Comparison of ENCODE assay signal across 17 cellular contexts in the genomic region with DNA sequence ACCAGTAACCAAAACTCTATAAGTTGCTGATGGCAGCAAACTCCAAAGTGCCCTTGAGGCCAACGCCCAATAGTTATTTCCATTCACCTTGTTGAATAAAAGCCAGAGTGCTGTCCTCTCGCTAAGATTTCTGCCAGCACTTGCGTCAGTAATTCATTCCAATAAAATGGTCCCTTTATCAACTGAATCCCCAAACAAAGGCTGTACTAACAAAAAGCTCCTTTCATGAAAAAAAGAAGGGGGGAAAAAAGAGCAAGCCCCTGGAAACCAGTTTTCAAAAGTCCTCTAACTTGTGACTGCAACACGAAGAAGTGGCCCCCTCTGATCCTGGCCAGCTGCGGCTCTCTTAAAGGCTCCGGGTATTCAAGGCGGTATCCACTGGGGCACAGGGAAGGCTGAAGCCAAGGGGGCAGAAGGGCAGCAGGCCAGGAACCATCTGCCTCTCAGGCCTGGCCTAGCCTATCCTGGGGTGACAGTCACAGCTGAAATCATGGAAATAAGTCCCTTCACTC. TPM values are rescaled to one million over a fixed set of nuclear protein-coding genes. Genes with fewer than 3 reads are reported as not detected.
DNase-seq lines count a peak whose midpoint lies in the region; ATAC-seq and TF ChIP-seq lines count a peak whose summit lies in the region.
"Had no signal": no experiment of that assay in that cellular context is flagged by ENCODE, and none has a peak within 500 bp of the region (broad histone marks: within the 10 kb centered on the region; RNA-seq: fewer than 3 reads in every experiment).

No MANE protein-coding gene starts in this region.

- H3K27ac ChIP-seq in right cardiac atrium (ENCODE audit: low read length) (no peak overlapping the region), right atrium auricular region (no peak overlapping the region), cingulate gyrus (ENCODE audit: low read depth, low read length) (peak overlapping the region; percentile 90), temporal lobe (ENCODE audit: low read depth, low read length) (peak overlapping the region; percentile 91), RWPE1 (no peak overlapping the region; the same call in 1 of the 2 replicates)
- H3K27ac ChIP-seq: ascending aorta, colonic mucosa, upper lobe of right lung had no signal

- peaks cover 2% of the 10 kb centered on the region for H3K36me3 Mint-ChIP-seq in chondrocyte (ENCODE audit: low read depth)

- ATAC-seq in right cardiac atrium = peak; percentile 34 to 47
- ATAC-seq: T-cell, upper lobe of right lung had no signal

- WGBS in right cardiac atrium = 75% methylated on average over 7 of the region's 7 CpGs

- H3K4me1 ChIP-seq in right cardiac atrium (ENCODE audit: control insufficient read depth, insufficient read depth, low read length) (peaks cover 6% of the 10 kb centered on the region), right atrium auricular region (peaks cover 0 to 24% of the 10 kb centered on the region in 2 donors)
- H3K4me1 ChIP-seq: ascending aorta, upper lobe of right lung had no signal

- H3K4me3 ChIP-seq in right cardiac atrium (ENCODE audit: low read length) (no peak overlapping the region), right atrium auricular region (no peak overlapping the region)
- H3K4me3 ChIP-seq: ascending aorta, colonic mucosa, upper lobe of right lung had no signal

- no peak overlapping the region for H3K4me3 Mint-ChIP-seq in chondrocyte (ENCODE audit: unreplicated experiment)
- H3K4me3 Mint-ChIP-seq: CD4-positive, alpha-beta T cell; T-cell had no signal

- intact Hi-C loops in right cardiac atrium (cut with DNase I) = no loop called here

- H3K27me3 ChIP-seq in right cardiac atrium (ENCODE audit: control insufficient read depth, insufficient read depth) (no peaks in the 10 kb centered on the region), right atrium auricular region (no peaks in the 10 kb centered on the region)
- H3K27me3 ChIP-seq: ascending aorta, colonic mucosa, upper lobe of right lung had no signal

- TF ChIP-seq CTCF in right atrium auricular region (IDR thresholded peaks at IDR 0.05) (no peak), chondrocyte (IDR thresholded peaks at IDR 0.05) (no peak), RWPE1 (conservative IDR thresholded peaks at IDR 0.05; ENCODE audit: low read depth) (no peak)

- H3K4me1 Mint-ChIP-seq in chondrocyte (ENCODE audit: low read depth) = peaks cover 25% of the 10 kb centered on the region
- H3K4me1 Mint-ChIP-seq: T-cell had no signal

- H3K27me3 Mint-ChIP-seq in chondrocyte (ENCODE audit: low read depth) = no peaks in the 10 kb centered on the region
- H3K27me3 Mint-ChIP-seq: CD4-positive, alpha-beta T cell; T-cell had no signal

- H3K9me3 Mint-ChIP-seq in chondrocyte (ENCODE audit: low read depth) = no peaks in the 10 kb centered on the region
- H3K9me3 Mint-ChIP-seq: CD4-positive, alpha-beta T cell; T-cell had no signal

- peak in 1 of 3 donors; percentile 16 for DNase-seq in right cardiac atrium
- no peak for DNase-seq in right atrium auricular region (ENCODE audit: low spot score)
- DNase-seq in midbrain (lab: John Stamatoyannopoulos, UW) = peak; percentile 88
- DNase-seq in chondrocyte (ENCODE audit: low spot score) = no peak
- DNase-seq in SIG-M5 (lab: John Stamatoyannopoulos, UW) = no peak
- no peak for DNase-seq in RWPE1 (ENCODE audit: low spot score)
- DNase-seq: activated gamma-delta T cell treated with Interleukin-2 at 50 U/mL for 16 hours; CD4-positive, alpha-beta T cell; colonic mucosa; DND-41; NCI-H1436; NCI-H2227 treated with DMSO at 0.1 percent for 48 hours; T-cell; upper lobe of right lung had no signal

- no peak overlapping the region for H3K27ac Mint-ChIP-seq in chondrocyte (ENCODE audit: unreplicated experiment)
- H3K27ac Mint-ChIP-seq: CD4-positive, alpha-beta T cell; T-cell had no signal

- H3K9me3 ChIP-seq in right cardiac atrium (ENCODE audit: control insufficient read depth, low read length) = no peaks in the 10 kb centered on the region
- H3K9me3 ChIP-seq in right atrium auricular region = no peaks in the 10 kb centered on the region
- H3K9me3 ChIP-seq: ascending aorta, colonic mucosa, upper lobe of right lung had no signal

- POLR2A ChIA-PET in RWPE1 (lab: Yijun Ruan, JAX; ENCODE audit: low non-redundant PET) = interaction anchor here (0.5 kb wide), 1 partner anchor 96 kb away, joined by 3 read pairs; no protein-coding TSS in a partner anchor

- CTCF ChIA-PET in RWPE1 (lab: Yijun Ruan, JAX) = no interaction called here

- peaks cover 1% of the 10 kb centered on the region for H3K36me3 ChIP-seq in right atrium auricular region
- H3K36me3 ChIP-seq: colonic mucosa had no signal

RNA-seq across cellular contexts. Expression of a gene that starts 55.8 kb away (rescaled TPM):
- total RNA-seq in right cardiac atrium = 10 to 100 TPM; 12.6 to 16.5 (median 14.2) TPM
- 10.0 TPM for polyA plus RNA-seq in right cardiac atrium
- total RNA-seq in right atrium auricular region = 1 to 10 TPM; 5.3 to 7.3 TPM
- 25.3 TPM for total RNA-seq in temporal lobe
- 17.9 to 30.0 TPM (median 19.3 TPM) in 3 replicates for total RNA-seq in chondrocyte

Comparison
In these comparisons a context has a peak if more than half of its experiments do, and no peak if none do; other contexts are left out.
1. H3K27ac ChIP-seq: peak in cingulate gyrus (single experiment) and temporal lobe (single experiment); none in right cardiac atrium (single experiment), right atrium auricular region (0 of 2) and RWPE1 (single experiment).